In genomic region chr7:158781976-158782637, GRCh38 we compare ENCODE assay signal across 1 cellular context.
TF ChIP-seq lines count a peak whose summit lies in the region.

No MANE protein-coding gene starts in this region.

TF ChIP-seq in GM12878, 131 proteins besides CTCF, POLR2A, EP300 and RAD21 (continued from another document):
- TF ChIP-seq BCL3 (IDR thresholded peaks at IDR 0.05; ENCODE audit: borderline replicate concordance, insufficient read depth, low read depth, low read length, poor library complexity, severe bottlenecking), result no peak
- no peak for TF ChIP-seq SREBF1 (IDR thresholded peaks at IDR 0.05; ENCODE audit: low read length)
- TF ChIP-seq IKZF1 (conservative IDR thresholded peaks at IDR 0.05), result no peak
- TF ChIP-seq SUZ12 (IDR thresholded peaks at IDR 0.05; ENCODE audit: unreplicated experiment), result no peak
- no peak for TF ChIP-seq SKIL (IDR thresholded peaks at IDR 0.05; ENCODE audit: low read depth, poor library complexity, severe bottlenecking)
TF ChIP-seq in GM12878: peak in this region for 0.
